Comparison of ENCODE assay signal across 20 cellular contexts in the genomic region with DNA sequence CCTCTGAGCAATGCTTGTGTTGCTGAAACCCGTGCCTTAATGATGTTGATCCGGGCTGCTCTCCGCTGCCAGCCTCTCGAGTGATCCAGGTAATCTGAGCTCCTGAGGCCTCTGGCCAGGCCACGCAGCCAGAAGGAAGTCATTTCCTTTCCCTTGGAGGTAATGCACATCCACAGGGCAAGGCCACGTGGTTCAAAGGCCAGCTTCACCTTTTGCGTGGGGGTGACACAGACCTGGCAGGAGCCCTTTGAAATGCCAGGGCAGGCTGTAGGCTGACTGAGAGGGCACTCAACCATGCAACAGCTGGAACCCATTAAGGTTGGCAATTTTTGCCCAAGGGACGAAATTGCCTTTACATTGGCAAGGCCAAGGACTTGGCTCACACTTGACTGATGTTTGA.
A peak's percentile ranks its signal among the peaks of the same experiment; 100 is the strongest.
DNase-seq lines count a peak whose midpoint lies in the region; ATAC-seq, FAIRE-seq and TF ChIP-seq lines count a peak whose summit lies in the region.
"Had no signal": no experiment of that assay in that cellular context is flagged by ENCODE, and none has a peak within 500 bp of the region (broad histone marks: within the 10 kb centered on the region; RNA-seq: fewer than 3 reads in every experiment).

No MANE protein-coding gene starts in this region.

- peak overlapping the region; percentile 3 for H2BK12ac ChIP-seq in trophoblast cell (ENCODE audit: low read length)

- no peaks in the 10 kb centered on the region for H4K20me1 ChIP-seq in GM12878 (ENCODE audit: control insufficient read depth, insufficient read depth)

- H3K9ac ChIP-seq in GM12878 (ENCODE audit: control insufficient read depth, insufficient read depth, low read length) (no peak overlapping the region), trophoblast cell (ENCODE audit: low read length) (no peak overlapping the region)

- no peak for TF ChIP-seq EP300 in GM12878 (IDR thresholded peaks at IDR 0.05; ENCODE audit: borderline replicate concordance in 1 of 2, control insufficient read depth in 1 of 2, low read depth in 2 of 2, low read length in 2 of 2)
- no peak for TF ChIP-seq EP300 in ovary (IDR thresholded peaks at IDR 0.05)
- no peak for TF ChIP-seq EP300 in stomach (IDR thresholded peaks at IDR 0.05)

- H4K8ac ChIP-seq in trophoblast cell (ENCODE audit: low read depth, low read length): no peak overlapping the region

- no TSS peak for BruUV-seq in GM12878 (replicated peaks; lab: Mats Ljungman, UMichigan)

- intact Hi-C loops in GM12878 (cut with micrococcal nuclease; ENCODE audit: unreplicated experiment) (no loop called here), ovary (cut with DNase I) (no loop called here), stomach (cut with DNase I; ENCODE audit: low total_unique reads) (no loop called here)

- H3K4me3 ChIP-seq in GM12878 (no peak overlapping the region), trophoblast cell (ENCODE audit: low read depth, low read length) (no peak overlapping the region), ovary (no peak overlapping the region), stomach (no peak overlapping the region)
- H3K4me3 ChIP-seq: esophagus muscularis mucosa, spleen, upper lobe of right lung had no signal

- DNase-seq in DMS153 treated with DMSO at 0.1 percent for 48 hours (lab: John Stamatoyannopoulos, UW; ENCODE audit: unreplicated experiment): peak; percentile 2
- DNase-seq in NCI-H1092 treated with DMSO at 0.1 percent for 48 hours (lab: John Stamatoyannopoulos, UW): peak; percentile 76
- DNase-seq in GM12878 (ENCODE audit: low read depth, low spot score): no peak
- DNase-seq in trophoblast cell: no peak
- DNase-seq in activated CD4-positive, CD25-positive, alpha-beta regulatory T cell (lab: John Stamatoyannopoulos, UW): no peak
- no peak for DNase-seq in ovary
- DNase-seq in stomach: no peak
- DNase-seq: activated CD4-positive, alpha-beta T cell treated with anti-CD3 and anti-CD28 coated beads, Interleukin-2, amount 10 ng/mL, durations not matched to agents 7 days and 5 days; activated CD8-positive, alpha-beta memory T cell treated with anti-CD3 and anti-CD28 coated beads, Interleukin-2, amount 50 U/mL, for 4 hours; activated effector memory CD4-positive, alpha-beta T cell treated with Interleukin-2 at 50 U/mL for 16 hours; effector memory CD4-positive, alpha-beta T cell; natural killer cell; NCI-H1694; spleen; stimulated activated CD4-positive, alpha-beta T cell treated with anti-CD3 and anti-CD28 coated beads, Interleukin-4, amount 100 ng/mL, for 4 hours; upper lobe of right lung had no signal

- H3K27me3 ChIP-seq in GM12878 (replicated peaks in 1 of 2; ENCODE audit: control insufficient read depth in 2 of 2, insufficient read depth in 2 of 2, low read length in 1 of 2): no peaks in the 10 kb centered on the region
- no peaks in the 10 kb centered on the region for H3K27me3 ChIP-seq in trophoblast cell (ENCODE audit: insufficient read depth, low read length)
- no peaks in the 10 kb centered on the region for H3K27me3 ChIP-seq in ovary
- no peaks in the 10 kb centered on the region for H3K27me3 ChIP-seq in stomach
- H3K27me3 ChIP-seq: esophagus muscularis mucosa, spleen, upper lobe of right lung had no signal

- FAIRE-seq in GM12878 (lab: Jason Lieb, UNC): no peak
- FAIRE-seq: HepG2, TTC549 had no signal

- no peak overlapping the region for H4K91ac ChIP-seq in trophoblast cell (ENCODE audit: low read depth, low read length)

- TF ChIP-seq RAD21 in GM12878 (IDR thresholded peaks at IDR 0.05; ENCODE audit: insufficient read depth, low read depth, low read length): no peak

- H3K23ac ChIP-seq in trophoblast cell (ENCODE audit: low read length): no peak overlapping the region

- TF ChIP-seq POLR2A in GM12878 (IDR thresholded peaks at IDR 0.05; ENCODE audit: low read depth, low read length): no peak
- TF ChIP-seq POLR2A in ovary (IDR thresholded peaks at IDR 0.05): no peak
- no peak for TF ChIP-seq POLR2A in stomach (IDR thresholded peaks at IDR 0.05)

- no peak overlapping the region for H2AK5ac ChIP-seq in trophoblast cell (ENCODE audit: low read length)

- H3K79me1 ChIP-seq in trophoblast cell (ENCODE audit: low read length): no peaks in the 10 kb centered on the region

- H3K4me2 ChIP-seq in GM12878 (ENCODE audit: control insufficient read depth, insufficient read depth) (no peak overlapping the region), trophoblast cell (ENCODE audit: low read length) (no peak overlapping the region)

- SMC1A ChIA-PET in GM12878 (lab: Charles Lee; ENCODE audit: uncharacterized antibody, unreplicated experiment): no interaction called here

- no peak overlapping the region for H3K14ac ChIP-seq in trophoblast cell (ENCODE audit: low read length)

- 60% methylated on average over 8 of the region's 8 CpGs for WGBS in GM12878 (ENCODE audit: insufficient coverage, insufficient replicate concordance, low lambda C conversion rate, missing lambda C conversion rate)
- WGBS in trophoblast cell (ENCODE audit: extremely low coverage, insufficient coverage, insufficient read length): no CpG with 5 or more reads among the region's 8 CpGs
- 71 to 76% (median 75%) methylated on average over 8 of the region's 8 CpGs for WGBS in ovary, 3 donors
- WGBS in stomach, 5 donors: 70 to 83% (median 77%) methylated on average over 8 of the region's 8 CpGs

- H3K4ac ChIP-seq in trophoblast cell (ENCODE audit: low read depth, low read length): no peak overlapping the region

- H2AFZ ChIP-seq in GM12878 (ENCODE audit: control insufficient read depth, low read depth, low read length): no peak overlapping the region
- H2AFZ ChIP-seq in trophoblast cell (ENCODE audit: insufficient read depth, low read length, poor library complexity): no peak overlapping the region

- no peak overlapping the region for H2BK5ac ChIP-seq in trophoblast cell (ENCODE audit: low read depth, low read length, poor library complexity)

- H3K18ac ChIP-seq in trophoblast cell (ENCODE audit: low read length): no peak overlapping the region

- H3K9me3 ChIP-seq in GM12878 (replicated peaks; ENCODE audit: control insufficient read depth, insufficient read depth, low read length) (no peaks in the 10 kb centered on the region), trophoblast cell (ENCODE audit: insufficient read depth, low read depth, low read length) (no peaks in the 10 kb centered on the region), ovary (no peaks in the 10 kb centered on the region), stomach (peaks cover 0 to 15% (median 0%) of the 10 kb centered on the region in 4 donors)
- H3K9me3 ChIP-seq: upper lobe of right lung had no signal

- RAD21 ChIA-PET in GM12878 (lab: Charles Lee; ENCODE audit: unreplicated experiment): interaction anchor here (1.5 kb wide), 1 partner anchor 81 kb away, joined by 7 read pairs; a partner anchor contains a TSS

- TF ChIP-seq CTCF in GM12878 (IDR thresholded peaks at IDR 0.05 in 2 of 3, conservative IDR thresholded peaks at IDR 0.05 in 1 of 3; ENCODE audit: control insufficient read depth in 2 of 3, extremely low read depth in 1 of 3, insufficient read depth in 1 of 3, low read depth in 3 of 3, low read length in 3 of 3) (no peak), ovary (IDR thresholded peaks at IDR 0.05) (no peak), stomach (IDR thresholded peaks at IDR 0.05) (no peak)

- H3K79me2 ChIP-seq in GM12878 (ENCODE audit: control insufficient read depth, insufficient read depth, low read length) (no peaks in the 10 kb centered on the region), trophoblast cell (ENCODE audit: control insufficient read depth, insufficient read depth, low read length, poor library complexity) (peaks cover 2% of the 10 kb centered on the region)

- in situ Hi-C loops in GM12878 (cut with MboI): no loop called here

- ATAC-seq in GM12878: 0 out of 3 replicates have a peak, but pooled peaks have one; percentile 20
- ATAC-seq: HepG2, left lobe of liver, natural killer cell, upper lobe of right lung had no signal

- no peak overlapping the region for H4K12ac ChIP-seq in trophoblast cell (ENCODE audit: low read depth, low read length)

- no peaks in the 10 kb centered on the region for H3K36me3 ChIP-seq in GM12878 (ENCODE audit: control insufficient read depth in 2 of 2, insufficient read depth in 2 of 2, low read length in 1 of 2)
- no peaks in the 10 kb centered on the region for H3K36me3 ChIP-seq in trophoblast cell (ENCODE audit: control insufficient read depth in 1 of 2, insufficient read depth in 2 of 2, low read length in 2 of 2)
- H3K36me3 ChIP-seq in ovary: no peaks in the 10 kb centered on the region
- H3K36me3 ChIP-seq in stomach: no peaks in the 10 kb centered on the region
- H3K36me3 ChIP-seq: esophagus muscularis mucosa, spleen, upper lobe of right lung had no signal

- POLR2A ChIA-PET in GM12878 (lab: Charles Lee): no interaction called here

- H3K4me1 ChIP-seq in GM12878 (ENCODE audit: control insufficient read depth, insufficient read depth, low read length) (no peaks in the 10 kb centered on the region), trophoblast cell (ENCODE audit: control insufficient read depth in 1 of 2, insufficient read depth in 2 of 2, low read length in 2 of 2) (peaks cover 3 to 5% of the 10 kb centered on the region in 2 experiments), ovary (ENCODE audit: insufficient read depth) (no peaks in the 10 kb centered on the region), stomach (no peaks in the 10 kb centered on the region)
- H3K4me1 ChIP-seq: esophagus muscularis mucosa, spleen, upper lobe of right lung had no signal

- no peak overlapping the region for H2BK120ac ChIP-seq in trophoblast cell (ENCODE audit: insufficient read depth, low read length, poor library complexity)

- CTCF ChIA-PET in GM12878 (lab: Yijun Ruan, JAX): interaction anchor here (0.5 kb wide), 1 partner anchor 1497 kb away, joined by 3 read pairs; no protein-coding TSS in a partner anchor

- H3K27ac ChIP-seq in GM12878 (ENCODE audit: control insufficient read depth, insufficient read depth): no peak overlapping the region
- no peak overlapping the region for H3K27ac ChIP-seq in trophoblast cell (ENCODE audit: low read depth, low read length)
- H3K27ac ChIP-seq in ovary: no peak overlapping the region
- H3K27ac ChIP-seq in stomach: no peak overlapping the region
- H3K27ac ChIP-seq: esophagus muscularis mucosa, spleen, upper lobe of right lung had no signal

TF ChIP-seq in GM12878, 131 proteins besides CTCF, POLR2A, EP300 and RAD21:
- TF ChIP-seq TARDBP (IDR thresholded peaks at IDR 0.05; ENCODE audit: borderline replicate concordance): no peak
- no peak for TF ChIP-seq KDM1A (IDR thresholded peaks at IDR 0.05; ENCODE audit: borderline replicate concordance)

Comparison
In these comparisons a context has a peak if more than half of its experiments do, and no peak if none do; other contexts are left out.
1. DNase-seq: peak in DMS153 treated with DMSO at 0.1 percent for 48 hours (single experiment) and NCI-H1092 treated with DMSO at 0.1 percent for 48 hours (single experiment); none in GM12878 (single experiment), trophoblast cell (0 of 2), activated CD4-positive, CD25-positive, alpha-beta regulatory T cell (0 of 4), ovary (0 of 5) and stomach (single experiment).